ENCODE assay signal across 25 cellular contexts in genomic region chr1:64995316-64995715, GRCh38.
"Had no signal": no experiment of that assay in that cellular context is flagged by ENCODE, and none has a peak within 500 bp of the region (broad histone marks: within the 10 kb centered on the region; RNA-seq: fewer than 3 reads in every experiment).

No MANE protein-coding gene starts in this region.

- H3K4me3 ChIP-seq: neural progenitor cell, ovary, psoas muscle, skin epidermis, smooth muscle cell, spleen, stomach, thoracic aorta, thyroid gland, tibial nerve, upper lobe of left lung, vagina had no signal

- H3K9me3 ChIP-seq: ovary, spleen, stomach, thoracic aorta, thyroid gland, upper lobe of left lung, vagina had no signal

- DNase-seq: naive thymus-derived CD4-positive, alpha-beta T cell; natural killer cell; occipital lobe; ovary; posterior cingulate gyrus; psoas muscle; right cardiac atrium; spleen; stimulated activated CD4-positive, alpha-beta T cell treated with anti-CD3 and anti-CD28 coated beads, Interleukin-12 subunit alpha, Interleukin-12 subunit beta, amount 100 ng/mL, for 4 hours; stimulated activated CD4-positive, alpha-beta T cell treated with anti-CD3 and anti-CD28 coated beads, Interleukin-1b, Interleukin-23, amount 100 ng/mL, for 48 hours; stimulated activated CD4-positive, alpha-beta T cell treated with anti-CD3 and anti-CD28 coated beads, Interleukin-2, amount 100 ng/mL, for 48 hours; stimulated activated CD4-positive, alpha-beta T cell treated with anti-CD3 and anti-CD28 coated beads, Interleukin-4, amount 100 ng/mL, for 24 hours; stimulated activated naive B cell treated with anti-CD40 and anti-IgM and Interleukin-4, amounts not matched to agents 10 μg/mL and 1 μg/mL and 100 μg/mL, for 72 hours; stimulated activated naive CD4-positive, alpha-beta T cell treated with Interleukin-2 at 50 U/mL for 16 hours; stomach; thyroid gland; trophoblast cell; upper lobe of left lung had no signal

- H3K4me1 ChIP-seq: neural progenitor cell, parathyroid adenoma, psoas muscle, thyroid gland, tibial nerve, upper lobe of left lung, vagina had no signal

- H3K27ac ChIP-seq: neural progenitor cell, ovary, parathyroid adenoma, psoas muscle, skin epidermis, spleen, stomach, thoracic aorta, thyroid gland, tibial nerve, upper lobe of left lung, vagina had no signal

- H3K36me3 ChIP-seq: neural progenitor cell, ovary, spleen, thoracic aorta, thyroid gland, upper lobe of left lung, vagina had no signal
